ENCODE assay signal across 12 cellular contexts in the genomic region with DNA sequence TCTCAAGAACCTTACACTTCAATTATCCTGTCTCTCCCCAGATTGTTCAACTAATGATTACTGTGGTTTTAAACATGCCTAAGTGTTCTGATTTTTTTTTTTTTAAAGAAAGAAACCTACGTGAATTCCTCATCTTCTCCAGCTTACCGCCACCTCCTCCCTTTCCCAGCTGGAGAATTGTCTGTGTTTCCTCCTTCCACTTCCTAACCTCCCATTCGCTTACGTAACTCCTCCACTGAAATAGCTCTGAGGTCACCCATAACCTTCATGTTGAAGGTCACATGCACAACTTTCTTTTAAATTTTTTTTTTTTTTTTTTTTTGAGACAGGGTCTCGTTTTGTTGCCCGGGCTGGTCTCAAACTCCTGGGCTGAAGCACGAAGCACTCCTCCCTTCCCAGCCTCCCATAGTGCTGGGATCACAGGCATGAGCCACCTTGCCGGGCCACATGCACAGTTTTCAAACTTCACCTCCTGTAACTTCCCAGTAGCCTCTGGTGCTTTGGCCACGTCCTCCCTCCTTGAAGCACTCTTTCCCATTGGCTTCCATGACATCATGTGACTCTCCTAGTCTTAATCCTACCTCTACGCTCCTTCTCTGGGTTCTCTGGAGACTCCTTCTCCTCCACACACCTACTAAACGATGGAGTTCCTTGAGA. TPM values are rescaled to one million over a fixed set of nuclear protein-coding genes. Genes with fewer than 3 reads are reported as not detected.
A peak's percentile ranks its signal among the peaks of the same experiment; 100 is the strongest.
DNase-seq lines count a peak whose midpoint lies in the region; ATAC-seq lines count a peak whose summit lies in the region.
"Had no signal": no experiment of that assay in that cellular context is flagged by ENCODE, and none has a peak within 500 bp of the region (broad histone marks: within the 10 kb centered on the region; RNA-seq: fewer than 3 reads in every experiment).

No MANE protein-coding gene starts in this region.

- no peaks in the 10 kb centered on the region for H3K9me2 ChIP-seq in Karpas-422 (replicated peaks; ENCODE audit: insufficient read depth, low read length)

- H3K4me2 ChIP-seq in Karpas-422 (ENCODE audit: low read depth, low read length, poor library complexity, severe bottlenecking), result no peak overlapping the region

- H3K9ac ChIP-seq in skeletal muscle tissue (ENCODE audit: low read depth in 1 of 3, low read length in 3 of 3) (peak overlapping the region in 1 of 3 donors; percentile 45), Karpas-422 (ENCODE audit: low read length) (no peak overlapping the region)

- H3K4me3 ChIP-seq in skeletal muscle tissue (ENCODE audit: low read length in 3 of 3) (no peak overlapping the region), Karpas-422 (ENCODE audit: low read length) (no peak overlapping the region)

- H3K27ac ChIP-seq in adipose tissue (ENCODE audit: low read depth, low read length) (peak overlapping the region; percentile 83), skeletal muscle tissue (ENCODE audit: low read depth, low read length) (peak overlapping the region; percentile 83), Karpas-422 (ENCODE audit: low read length) (no peak overlapping the region), substantia nigra (ENCODE audit: low read depth, low read length, poor library complexity, severe bottlenecking) (no peak overlapping the region)

- H3K27me3 ChIP-seq in skeletal muscle tissue (ENCODE audit: control insufficient read depth in 3 of 3, insufficient read depth in 3 of 3, low read length in 3 of 3), result no peaks in the 10 kb centered on the region
- H3K27me3 ChIP-seq in Karpas-422 (ENCODE audit: low read length), result no peaks in the 10 kb centered on the region

- no peak overlapping the region for H2AFZ ChIP-seq in Karpas-422 (ENCODE audit: low read length)

- H3K9me3 ChIP-seq in skeletal muscle tissue (ENCODE audit: control insufficient read depth in 3 of 3, low read length in 3 of 3) (no peaks in the 10 kb centered on the region), Karpas-422 (ENCODE audit: low read length) (no peaks in the 10 kb centered on the region)

- peak; percentile 67 to 78 for ATAC-seq in left cardiac atrium

- intact Hi-C loops in left cardiac atrium (cut with DNase I), result loop anchor here in 1 of 2 donors (5.0 kb wide), 1 partner anchor 157 kb away; no protein-coding TSS in a partner anchor

- peak; percentile 9 for DNase-seq in NCI-H2227 (lab: John Stamatoyannopoulos, UW; ENCODE audit: unreplicated experiment)
- no peak for DNase-seq in left cardiac atrium
- DNase-seq in Karpas-422, result no peak
- DNase-seq in NCI-H82 (lab: John Stamatoyannopoulos, UW), result no peak
- no peak for DNase-seq in substantia nigra (lab: John Stamatoyannopoulos, UW)
- DNase-seq: activated CD4-positive, CD25-positive, alpha-beta regulatory T cell treated with anti-CD3 and anti-CD28 coated beads, Interleukin-2, amount 50 U/mL, for 72 hours; activated naive CD4-positive, alpha-beta T cell; effector CD8-positive, alpha-beta T cell; HFFc6; NCI-H524 treated with DMSO at 0.1 percent for 48 hours had no signal

- H4K20me1 ChIP-seq in Karpas-422 (ENCODE audit: insufficient read depth, low read depth, low read length), result no peaks in the 10 kb centered on the region

- no peaks in the 10 kb centered on the region for H3K36me3 ChIP-seq in skeletal muscle tissue (ENCODE audit: control insufficient read depth in 3 of 3, insufficient read depth in 3 of 3, low read length in 3 of 3)
- no peaks in the 10 kb centered on the region for H3K36me3 ChIP-seq in Karpas-422 (ENCODE audit: insufficient read depth, low read length)

- 55 to 80% (median 65%) methylated on average over 11 of the region's 11 CpGs for WGBS in adipose tissue, 3 donors

- H3K4me1 ChIP-seq in skeletal muscle tissue (ENCODE audit: control insufficient read depth in 3 of 3, insufficient read depth in 3 of 3, low read length in 3 of 3), result peaks cover 11 to 16% (median 14%) of the 10 kb centered on the region in 3 donors
- H3K4me1 ChIP-seq in Karpas-422 (ENCODE audit: low read length), result no peaks in the 10 kb centered on the region

- H3K79me2 ChIP-seq in Karpas-422 (ENCODE audit: low read length), result no peaks in the 10 kb centered on the region

RNA-seq across cellular contexts. Expression of a gene that starts 9.8 kb away (rescaled TPM):
- polyA plus RNA-seq in adipose tissue, result 100 to 1,000 TPM in 2 of 3 donors, 10 to 100 TPM in 1; 69.7 to 265 (median 214) TPM
- total RNA-seq in left cardiac atrium (100 to 1,000 TPM; 227 to 254 TPM), skeletal muscle tissue (67.3 TPM)
- 55.5 and 72.9 TPM in 2 replicates for total RNA-seq in Karpas-422 (2014; rRNA removed; shearing (Covaris generic); ENCODE audit: low replicate concordance)

Comparison
In these comparisons a context has a peak if more than half of its experiments do, and no peak if none do; other contexts are left out.
1. H3K27ac ChIP-seq: peak in adipose tissue (single experiment) and skeletal muscle tissue (single experiment); none in Karpas-422 (single experiment) and substantia nigra (single experiment).